ENCODE assay signal across 1 cellular context in genomic region chr10:92592761-92593552, GRCh38.
TF ChIP-seq lines count a peak whose summit lies in the region.

Gene KIF11 (plus strand): TSS chr10:92593130. CDS start chr10:92593376, 246 bp downstream.

TF ChIP-seq in neural cell, 6 proteins besides CTCF, POLR2A, EP300 and RAD21 (continued from another document):
- no peak for TF ChIP-seq REST (IDR thresholded peaks at IDR 0.05; ENCODE audit: borderline replicate concordance)
TF ChIP-seq in neural cell: peak in this region for 3.
